Comparison of ENCODE assay signal across 5 cellular contexts in genomic region chr2:201671205-201671604, GRCh38. TPM values are rescaled to one million over a fixed set of nuclear protein-coding genes. Genes with fewer than 3 reads are reported as not detected.
"Had no signal": no experiment of that assay in that cellular context is flagged by ENCODE, and none has a peak within 500 bp of the region (broad histone marks: within the 10 kb centered on the region; RNA-seq: fewer than 3 reads in every experiment).

No MANE protein-coding gene starts in this region.

RNA-seq across cellular contexts. Expression of gene MPP4, which starts 27.2 kb away (rescaled TPM):
- total RNA-seq: GM23338, H1, H4, H7, H9 had no signal
- polyA plus RNA-seq: GM23338, H1 had no signal
